ENCODE assay signal across 1 cellular context in the genomic region with DNA sequence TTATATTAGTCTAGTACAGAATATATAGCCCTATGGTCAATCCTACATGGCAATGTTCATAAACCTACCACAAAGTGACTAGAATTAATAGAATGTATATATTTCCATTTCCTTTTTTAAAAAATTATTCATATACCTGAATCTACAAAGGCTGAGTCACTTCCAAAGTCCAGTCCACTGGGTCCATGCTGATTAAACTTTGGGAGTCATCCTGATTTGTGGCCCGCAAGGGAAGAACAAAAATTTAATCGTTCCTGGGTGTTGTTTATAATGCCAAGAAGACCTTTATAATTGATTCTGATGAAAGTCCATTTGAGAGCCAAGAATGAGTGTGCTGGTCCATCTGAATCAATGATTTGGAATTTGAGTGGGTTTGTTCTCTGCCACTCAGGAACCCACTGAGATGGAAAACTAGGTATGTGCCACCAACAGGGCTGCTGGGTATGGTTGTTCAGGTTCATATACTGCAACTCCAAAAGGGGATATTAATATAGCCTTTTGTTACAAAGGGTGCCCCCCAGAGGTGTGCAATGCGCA.
TF ChIP-seq lines count a peak whose summit lies in the region.

No MANE protein-coding gene starts in this region.

TF ChIP-seq in HepG2, 621 proteins besides CTCF, POLR2A, EP300 and RAD21 (continued from another document):
- TF ChIP-seq, protein P1, sequence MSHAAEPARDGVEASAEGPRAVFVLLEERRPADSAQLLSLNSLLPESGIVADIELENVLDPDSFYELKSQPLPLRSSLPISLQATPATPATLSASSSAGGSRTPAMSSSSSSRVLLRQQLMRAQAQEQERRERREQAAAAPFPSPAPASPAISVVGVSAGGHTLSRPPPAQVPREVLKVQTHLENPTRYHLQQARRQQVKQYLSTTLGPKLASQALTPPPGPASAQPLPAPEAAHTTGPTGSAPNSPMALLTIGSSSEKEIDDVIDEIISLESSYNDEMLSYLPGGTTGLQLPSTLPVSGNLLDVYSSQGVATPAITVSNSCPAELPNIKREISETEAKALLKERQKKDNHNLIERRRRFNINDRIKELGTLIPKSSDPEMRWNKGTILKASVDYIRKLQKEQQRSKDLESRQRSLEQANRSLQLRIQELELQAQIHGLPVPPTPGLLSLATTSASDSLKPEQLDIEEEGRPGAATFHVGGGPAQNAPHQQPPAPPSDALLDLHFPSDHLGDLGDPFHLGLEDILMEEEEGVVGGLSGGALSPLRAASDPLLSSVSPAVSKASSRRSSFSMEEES (CRISPR knock-in tag; IDR thresholded peaks at IDR 0.05), result no peak
- no peak for TF ChIP-seq TAF1 (CRISPR knock-in tag; IDR thresholded peaks at IDR 0.05)
- TF ChIP-seq RFX5 (IDR thresholded peaks at IDR 0.05; ENCODE audit: low read depth, low read length), result no peak
- TF ChIP-seq, protein P2, sequence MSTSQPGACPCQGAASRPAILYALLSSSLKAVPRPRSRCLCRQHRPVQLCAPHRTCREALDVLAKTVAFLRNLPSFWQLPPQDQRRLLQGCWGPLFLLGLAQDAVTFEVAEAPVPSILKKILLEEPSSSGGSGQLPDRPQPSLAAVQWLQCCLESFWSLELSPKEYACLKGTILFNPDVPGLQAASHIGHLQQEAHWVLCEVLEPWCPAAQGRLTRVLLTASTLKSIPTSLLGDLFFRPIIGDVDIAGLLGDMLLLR (CRISPR knock-in tag; IDR thresholded peaks at IDR 0.05), result no peak
- no peak for TF ChIP-seq RFX1 (IDR thresholded peaks at IDR 0.05)
- TF ChIP-seq, protein P3, sequence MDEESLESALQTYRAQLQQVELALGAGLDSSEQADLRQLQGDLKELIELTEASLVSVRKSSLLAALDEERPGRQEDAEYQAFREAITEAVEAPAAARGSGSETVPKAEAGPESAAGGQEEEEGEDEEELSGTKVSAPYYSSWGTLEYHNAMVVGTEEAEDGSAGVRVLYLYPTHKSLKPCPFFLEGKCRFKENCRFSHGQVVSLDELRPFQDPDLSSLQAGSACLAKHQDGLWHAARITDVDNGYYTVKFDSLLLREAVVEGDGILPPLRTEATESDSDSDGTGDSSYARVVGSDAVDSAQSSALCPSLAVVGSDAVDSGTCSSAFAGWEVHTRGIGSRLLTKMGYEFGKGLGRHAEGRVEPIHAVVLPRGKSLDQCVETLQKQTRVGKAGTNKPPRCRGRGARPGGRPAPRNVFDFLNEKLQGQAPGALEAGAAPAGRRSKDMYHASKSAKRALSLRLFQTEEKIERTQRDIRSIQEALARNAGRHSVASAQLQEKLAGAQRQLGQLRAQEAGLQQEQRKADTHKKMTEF (CRISPR knock-in tag; IDR thresholded peaks at IDR 0.05), result no peak
- no peak for TF ChIP-seq ZNF672 (CRISPR knock-in tag; IDR thresholded peaks at IDR 0.05)
